In the genomic region with DNA sequence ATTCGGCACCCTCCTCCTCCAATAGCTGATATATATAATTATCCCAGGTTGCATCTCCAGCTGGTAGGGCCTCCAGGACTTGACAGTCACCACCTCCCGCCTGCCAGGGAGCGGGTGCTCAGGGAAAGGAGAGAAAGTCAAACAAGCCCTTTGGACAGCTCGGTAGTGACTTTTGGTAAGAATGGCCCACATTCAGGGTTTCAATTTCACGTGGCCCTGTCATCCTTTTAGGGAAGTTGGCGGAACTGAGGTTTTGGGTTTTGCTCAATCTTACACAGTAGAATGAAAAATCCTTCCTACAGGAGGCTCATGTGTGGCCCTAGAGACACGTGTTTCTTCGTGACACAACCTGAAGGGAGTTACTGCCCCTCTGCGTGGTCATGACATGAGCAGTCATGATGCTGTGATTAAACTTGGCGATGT, we compare ENCODE assay signal across 10 cellular contexts. TPM values are rescaled to one million over a fixed set of nuclear protein-coding genes. Genes with fewer than 3 reads are reported as not detected.
A peak's percentile ranks its signal among the peaks of the same experiment; 100 is the strongest.
DNase-seq lines count a peak whose midpoint lies in the region; ATAC-seq, FAIRE-seq and TF ChIP-seq lines count a peak whose summit lies in the region.
"Had no signal": no experiment of that assay in that cellular context is flagged by ENCODE, and none has a peak within 500 bp of the region (broad histone marks: within the 10 kb centered on the region; RNA-seq: fewer than 3 reads in every experiment).

No MANE protein-coding gene starts in this region.

- no peak for TF ChIP-seq POLR2A in NB4 (IDR thresholded peaks at IDR 0.05; ENCODE audit: extremely low read depth, insufficient read length)

- intact Hi-C loops in Right ventricle myocardium superior (cut with DNase I), result no loop called here
- intact Hi-C loops in upper lobe of right lung (cut with DNase I), result no loop called here

- H3K4me1 ChIP-seq in right atrium auricular region (no peaks in the 10 kb centered on the region), upper lobe of right lung (peaks cover 5% of the 10 kb centered on the region)

- no peaks in the 10 kb centered on the region for H3K36me3 ChIP-seq in right atrium auricular region
- H3K36me3 ChIP-seq in upper lobe of right lung, result no peaks in the 10 kb centered on the region

- FAIRE-seq in RCC 7860 (lab: Jason Lieb, UNC), result no peak

- DNase-seq in Right ventricle myocardium superior, result no peak
- no peak for DNase-seq in right atrium auricular region (ENCODE audit: low spot score)
- DNase-seq in NB4 (ENCODE audit: low read depth), result peak; percentile 38
- no peak for DNase-seq in upper lobe of right lung
- DNase-seq in DMS53 (lab: John Stamatoyannopoulos, UW), result no peak
- no peak for DNase-seq in NCI-H446 (lab: John Stamatoyannopoulos, UW)
- no peak for DNase-seq in RCC 7860 (ENCODE audit: low spot score)
- DNase-seq: KBM-7; naive thymus-derived CD8-positive, alpha-beta T cell had no signal

- ATAC-seq in Right ventricle myocardium superior (ENCODE audit: poor library complexity) (peak; percentile 34), HG02763 (IDR thresholded peaks at IDR 0.05; ENCODE audit: unreplicated experiment) (peak; percentile 80), upper lobe of right lung (peak; percentile 80)
- ATAC-seq: naive thymus-derived CD8-positive, alpha-beta T cell had no signal

- H3K4me3 ChIP-seq in right atrium auricular region (no peak overlapping the region), NB4 (ENCODE audit: low read depth, low read length) (no peak overlapping the region), upper lobe of right lung (no peak overlapping the region)

- TF ChIP-seq CTCF in right atrium auricular region (IDR thresholded peaks at IDR 0.05) (no peak), NB4 (IDR thresholded peaks at IDR 0.05; ENCODE audit: low read depth, low read length) (no peak), upper lobe of right lung (IDR thresholded peaks at IDR 0.05) (no peak)

- H3K9me3 ChIP-seq in right atrium auricular region, result no peaks in the 10 kb centered on the region
- H3K9me3 ChIP-seq in upper lobe of right lung, result no peaks in the 10 kb centered on the region

- H3K27me3 ChIP-seq in right atrium auricular region (no peaks in the 10 kb centered on the region), upper lobe of right lung (no peaks in the 10 kb centered on the region)

- H3K27ac ChIP-seq in right atrium auricular region (no peak overlapping the region), upper lobe of right lung (no peak overlapping the region)

RNA-seq across cellular contexts. Expression of a gene that starts 44.2 kb away (rescaled TPM):
- total RNA-seq in Right ventricle myocardium superior, result not detected
- total RNA-seq in right atrium auricular region, result not detected
- total RNA-seq in upper lobe of right lung, result 83.5 TPM

Comparison
In these comparisons a context has a peak if more than half of its experiments do, and no peak if none do; other contexts are left out.
1. RNA of a gene that starts 44.2 kb away (total RNA-seq): 83.5 TPM in upper lobe of right lung (single experiment); not detected in Right ventricle myocardium superior (single experiment) and not detected in right atrium auricular region; every median in the first group is over 10 times any median in the second.
2. Peak in every context shown above with its lines, with median percentiles within 50 percentile points of each other: ATAC-seq.